In genomic region chr5:6748142-6748541, GRCh38 we compare ENCODE assay signal across 19 cellular contexts.
"Had no signal": no experiment of that assay in that cellular context is flagged by ENCODE, and none has a peak within 500 bp of the region (broad histone marks: within the 10 kb centered on the region; RNA-seq: fewer than 3 reads in every experiment).

No MANE protein-coding gene starts in this region.

- H3K27ac ChIP-seq: cardiac muscle cell, parathyroid adenoma, SK-N-MC, thyroid gland had no signal

- H3K9me3 ChIP-seq: thyroid gland had no signal

- DNase-seq: activated B cell treated with CpG ODN at 0.5 μM for 24 hours; activated CD4-positive, alpha-beta T cell treated with anti-CD3 and anti-CD28 coated beads for 48 hours; activated CD8-positive, alpha-beta memory T cell treated with anti-CD3 and anti-CD28 coated beads, Interleukin-2, amount 50 U/mL, for 4 hours; activated gamma-delta T cell treated with Interleukin-2 at 50 U/mL for 16 hours; activated naive CD8-positive, alpha-beta T cell treated with anti-CD3 and anti-CD28 coated beads for 36 hours; activated T-cell treated with anti-CD3 and anti-CD28 coated beads, Interleukin-2, amount 50 U/mL, for 4 hours; amniotic stem cell; effector memory CD8-positive, alpha-beta T cell; left ventricle myocardium superior; naive thymus-derived CD4-positive, alpha-beta T cell; stimulated activated CD4-positive, alpha-beta T cell treated with anti-CD3 and anti-CD28 coated beads, Interleukin-12 subunit alpha, Interleukin-12 subunit beta, amount 100 ng/mL, for 4 hours; stimulated activated CD4-positive, alpha-beta T cell treated with anti-CD3 and anti-CD28 coated beads, Interleukin-1b, Interleukin-23, amount 100 ng/mL, for 48 hours; stimulated activated naive CD4-positive, alpha-beta T cell treated with Interleukin-2 at 50 U/mL for 16 hours; thyroid gland had no signal

- H3K27ac Mint-ChIP-seq: activated B cell treated with CpG ODN at 0.5 μM for 24 hours; activated naive CD8-positive, alpha-beta T cell treated with anti-CD3 and anti-CD28 coated beads for 36 hours; effector memory CD8-positive, alpha-beta T cell; memory B cell; T-helper 2 cell treated with Interferon-gamma antibody and Interleukin-4, amounts not matched to agents 5 μg/mL and 100 μg/mL, for 36 hours had no signal

- H3K9me3 Mint-ChIP-seq: activated B cell treated with CpG ODN at 0.5 μM for 24 hours; activated naive CD8-positive, alpha-beta T cell treated with anti-CD3 and anti-CD28 coated beads for 36 hours; activated T-cell treated with anti-CD3 and anti-CD28 coated beads, Interleukin-2, amount 50 U/mL, for 4 hours; effector memory CD8-positive, alpha-beta T cell; memory B cell; naive thymus-derived CD4-positive, alpha-beta T cell; T-helper 2 cell treated with Interferon-gamma antibody and Interleukin-4, amounts not matched to agents 5 μg/mL and 100 μg/mL, for 36 hours had no signal

- H3K9ac ChIP-seq: parathyroid adenoma had no signal

- H2AFZ ChIP-seq: parathyroid adenoma had no signal

- H3K4me3 Mint-ChIP-seq: activated B cell treated with CpG ODN at 0.5 μM for 24 hours; activated naive CD8-positive, alpha-beta T cell treated with anti-CD3 and anti-CD28 coated beads for 36 hours; activated T-cell treated with anti-CD3 and anti-CD28 coated beads, Interleukin-2, amount 50 U/mL, for 4 hours; effector memory CD8-positive, alpha-beta T cell; memory B cell; naive thymus-derived CD4-positive, alpha-beta T cell; T-helper 2 cell treated with Interferon-gamma antibody and Interleukin-4, amounts not matched to agents 5 μg/mL and 100 μg/mL, for 36 hours had no signal

- ATAC-seq: activated T-cell treated with anti-CD3 and anti-CD28 coated beads, Interleukin-2, amount 50 U/mL, for 4 hours; effector memory CD8-positive, alpha-beta T cell; left ventricle myocardium superior; naive thymus-derived CD4-positive, alpha-beta T cell had no signal

- H3K27me3 ChIP-seq: cardiac muscle cell, thyroid gland had no signal

- H3K4me1 ChIP-seq: parathyroid adenoma, thyroid gland had no signal

- H3K4me3 ChIP-seq: cardiac muscle cell, SK-N-MC, thyroid gland had no signal

- H3K27me3 Mint-ChIP-seq: activated B cell treated with CpG ODN at 0.5 μM for 24 hours; activated naive CD8-positive, alpha-beta T cell treated with anti-CD3 and anti-CD28 coated beads for 36 hours; effector memory CD8-positive, alpha-beta T cell; memory B cell; naive thymus-derived CD4-positive, alpha-beta T cell had no signal
